In the genomic region with DNA sequence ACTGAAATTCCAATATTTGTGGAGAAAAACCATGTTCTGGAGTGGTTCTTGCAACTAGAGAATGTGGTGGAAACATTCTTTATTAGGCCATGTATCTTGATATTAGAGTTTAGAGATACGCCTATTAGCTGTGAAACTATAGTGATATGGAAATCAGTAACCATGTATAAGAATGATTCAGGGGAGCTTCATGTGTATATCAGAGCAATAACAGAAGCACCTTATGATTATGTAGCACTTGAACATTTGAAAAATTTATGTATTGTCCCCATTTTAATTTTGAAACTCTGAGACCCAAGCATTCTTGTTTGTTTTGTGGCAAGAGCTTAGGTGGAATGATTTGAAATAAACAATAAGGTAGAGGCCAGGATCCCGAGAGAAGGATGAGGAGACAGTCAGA, we compare ENCODE assay signal across 27 cellular contexts.
"Had no signal": no experiment of that assay in that cellular context is flagged by ENCODE, and none has a peak within 500 bp of the region (broad histone marks: within the 10 kb centered on the region; RNA-seq: fewer than 3 reads in every experiment).

No MANE protein-coding gene starts in this region.

- ATAC-seq: heart left ventricle; mucosa of descending colon; naive thymus-derived CD8-positive, alpha-beta T cell; right cardiac atrium; sciatic nerve; stimulated activated naive CD8-positive, alpha-beta T cell treated with anti-CD3 and anti-CD28 coated beads, Interleukin-15, amount 100 ng/mL, for 72 hours had no signal

- H3K4me3 ChIP-seq: heart left ventricle, hepatocyte, left ventricle myocardium inferior, lung, mucosa of descending colon, neural progenitor cell, skin epidermis, tibial nerve, uterus had no signal

- H3K36me3 ChIP-seq: left ventricle myocardium inferior, neural progenitor cell, neutrophil, tibial nerve, uterus had no signal

- H3K27ac Mint-ChIP-seq: naive thymus-derived CD8-positive, alpha-beta T cell; nephron progenitor cell; type B pancreatic cell had no signal

- H3K9me3 Mint-ChIP-seq: naive thymus-derived CD8-positive, alpha-beta T cell; nephron progenitor cell; neural progenitor cell; stimulated activated naive CD8-positive, alpha-beta T cell treated with anti-CD3 and anti-CD28 coated beads, Interleukin-15, amount 100 ng/mL, for 72 hours; type B pancreatic cell had no signal

- H3K27me3 ChIP-seq: heart left ventricle, hepatocyte, neural progenitor cell, neutrophil, tibial nerve, uterus had no signal

- H3K4me1 Mint-ChIP-seq: naive thymus-derived CD8-positive, alpha-beta T cell; stimulated activated naive CD8-positive, alpha-beta T cell treated with anti-CD3 and anti-CD28 coated beads, Interleukin-15, amount 100 ng/mL, for 72 hours had no signal

- H3K9me3 ChIP-seq: heart left ventricle, left ventricle myocardium inferior, mucosa of descending colon, neutrophil, tibial nerve, uterus had no signal

- H3K4me1 ChIP-seq: tibial nerve, uterus had no signal

- H3K4me3 Mint-ChIP-seq: naive thymus-derived CD8-positive, alpha-beta T cell; nephron progenitor cell; neural progenitor cell; stimulated activated naive CD8-positive, alpha-beta T cell treated with anti-CD3 and anti-CD28 coated beads, Interleukin-15, amount 100 ng/mL, for 72 hours; type B pancreatic cell had no signal

- DNase-seq: heart left ventricle; islet precursor cell; left ventricle myocardium inferior; midbrain; mucosa of descending colon; naive thymus-derived CD8-positive, alpha-beta T cell; nephron progenitor cell; occipital lobe; retina; right cardiac atrium; stimulated activated CD4-positive, alpha-beta T cell treated with anti-CD3 and anti-CD28 coated beads, Interleukin-12 subunit alpha, Interleukin-12 subunit beta, amount 100 ng/mL, for 4 hours; stimulated activated CD4-positive, alpha-beta T cell treated with anti-CD3 and anti-CD28 coated beads, Interleukin-15, amount 100 ng/mL, for 24 hours; stimulated activated CD4-positive, alpha-beta T cell treated with anti-CD3 and anti-CD28 coated beads, Interleukin-2, amount 100 ng/mL, for 24 hours; stimulated activated CD4-positive, alpha-beta T cell treated with anti-CD3 and anti-CD28 coated beads, Interleukin-4, amount 100 ng/mL, for 1 hour; stimulated activated naive CD4-positive, alpha-beta T cell treated with Interleukin-2 at 50 U/mL for 16 hours; stimulated activated naive CD8-positive, alpha-beta T cell treated with anti-CD3 and anti-CD28 coated beads, Interleukin-15, amount 100 ng/mL, for 72 hours; substantia nigra; uterus had no signal

- H3K27me3 Mint-ChIP-seq: type B pancreatic cell had no signal

- H3K27ac ChIP-seq: heart left ventricle, hepatocyte, left ventricle myocardium inferior, neural progenitor cell, neutrophil, parathyroid adenoma, skin epidermis, tibial nerve, uterus had no signal

- H3K36me3 Mint-ChIP-seq: naive thymus-derived CD8-positive, alpha-beta T cell had no signal
